Comparison of ENCODE assay signal across 1 cellular context in the genomic region with DNA sequence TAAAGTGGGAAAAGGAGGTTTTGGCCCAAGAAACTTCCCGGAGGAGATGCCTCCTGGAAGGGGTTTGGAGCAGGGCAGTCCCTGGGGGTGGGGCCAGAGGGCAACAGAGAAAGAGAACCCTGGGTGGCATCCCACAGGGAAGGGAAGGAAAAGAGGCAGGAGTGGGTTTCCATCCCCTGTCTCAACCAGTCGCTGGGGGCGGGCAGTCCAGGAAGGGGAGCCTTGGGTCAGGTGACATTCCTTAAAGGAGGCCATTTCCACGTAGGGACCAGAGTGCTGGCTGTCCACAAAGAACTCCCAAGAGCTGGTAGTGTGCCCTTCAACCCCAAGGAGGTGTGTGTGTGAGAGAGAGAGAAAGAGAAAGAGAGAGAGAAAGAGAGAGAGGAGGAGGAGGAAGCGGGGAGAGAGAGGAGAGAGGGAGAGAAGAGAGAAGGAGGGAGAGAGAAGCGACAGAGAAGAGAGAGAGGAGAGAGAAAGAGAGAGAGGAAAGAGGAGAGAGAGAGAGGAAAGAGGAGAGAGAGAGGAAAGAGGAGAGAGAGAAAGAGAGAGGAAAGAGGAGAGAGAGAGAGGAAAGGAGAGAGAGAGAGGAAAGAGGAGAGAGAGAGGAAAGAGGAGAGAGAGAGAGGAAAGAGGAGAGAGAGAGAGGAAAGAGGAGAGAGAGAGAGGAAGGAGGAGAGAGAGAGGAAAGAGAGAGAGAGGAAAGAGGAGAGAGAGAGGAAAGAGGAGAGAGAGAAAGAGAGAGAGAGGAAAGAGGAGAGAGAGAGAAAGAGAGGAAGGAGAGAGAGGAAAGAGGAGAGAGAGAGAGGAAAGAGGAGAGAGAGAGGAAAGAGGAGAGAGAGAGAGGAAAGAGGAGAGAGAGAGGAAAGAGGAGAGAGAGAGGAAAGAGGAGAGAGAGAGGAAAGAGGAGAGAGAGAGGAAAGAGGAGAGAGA. TPM values are rescaled to one million over a fixed set of nuclear protein-coding genes. Genes with fewer than 3 reads are reported as not detected.
"Had no signal": no experiment of that assay in that cellular context is flagged by ENCODE, and none has a peak within 500 bp of the region (broad histone marks: within the 10 kb centered on the region; RNA-seq: fewer than 3 reads in every experiment).

No MANE protein-coding gene starts in this region.

RNA-seq across cellular contexts. Expression of a gene that starts 31.0 kb away (rescaled TPM):
- total RNA-seq: glomerular endothelial cell had no signal
